ENCODE assay signal across 1 cellular context in genomic region chr6:138869343-138869742, GRCh38.
TF ChIP-seq lines count a peak whose summit lies in the region.

No MANE protein-coding gene starts in this region.

TF ChIP-seq in H1, 55 proteins besides CTCF, POLR2A, EP300 and RAD21 (continued from another document):
- TF ChIP-seq CHD7 (IDR thresholded peaks at IDR 0.05; ENCODE audit: insufficient replicate concordance, low read length) = no peak
- no peak for TF ChIP-seq TAF7 (optimal IDR thresholded peaks at IDR 0.05; ENCODE audit: borderline replicate concordance, low read depth, low read length)
